ENCODE assay signal across 7 cellular contexts in genomic region chr7:89002942-89003618, GRCh38.
DNase-seq lines count a peak whose midpoint lies in the region; ATAC-seq and TF ChIP-seq lines count a peak whose summit lies in the region.

No MANE protein-coding gene starts in this region.

- peaks cover 5% of the 10 kb centered on the region for H3K27me3 Mint-ChIP-seq in T-helper 2 cell treated with Interferon-gamma antibody and Interleukin-4, amounts not matched to agents 5 μg/mL and 100 μg/mL, for 36 hours (ENCODE audit: low read depth)
- H3K27me3 Mint-ChIP-seq in nephron progenitor cell (ENCODE audit: low read depth, poor library complexity), result no peaks in the 10 kb centered on the region

- peak overlapping the region; percentile 67 for H3K27ac Mint-ChIP-seq in T-helper 2 cell treated with Interferon-gamma antibody and Interleukin-4, amounts not matched to agents 5 μg/mL and 100 μg/mL, for 36 hours
- H3K27ac Mint-ChIP-seq in nephron progenitor cell, result no peak overlapping the region

- no peak for DNase-seq in T-helper 2 cell treated with Interferon-gamma antibody and Interleukin-4, amounts not matched to agents 5 μg/mL and 100 μg/mL, for 36 hours (ENCODE audit: low spot score)
- DNase-seq in pons (ENCODE audit: low spot score), result peak; percentile 12
- DNase-seq in nephron progenitor cell, result no peak
- DNase-seq in stimulated activated CD4-positive, alpha-beta T cell treated with anti-CD3 and anti-CD28 coated beads, Interleukin-4, amount 100 ng/mL, for 4 hours, result no peak
- DNase-seq in NCI-H146 (lab: John Stamatoyannopoulos, UW), result no peak

- H3K36me3 Mint-ChIP-seq in T-helper 2 cell treated with Interferon-gamma antibody and Interleukin-4, amounts not matched to agents 5 μg/mL and 100 μg/mL, for 36 hours (ENCODE audit: low read depth), result no peaks in the 10 kb centered on the region
- H3K36me3 Mint-ChIP-seq in nephron progenitor cell (ENCODE audit: low read depth), result no peaks in the 10 kb centered on the region

- H3K4me3 Mint-ChIP-seq in T-helper 2 cell treated with Interferon-gamma antibody and Interleukin-4, amounts not matched to agents 5 μg/mL and 100 μg/mL, for 36 hours, result peak overlapping the region; percentile 78
- H3K4me3 Mint-ChIP-seq in nephron progenitor cell, result no peak overlapping the region

- H3K4me1 Mint-ChIP-seq in T-helper 2 cell treated with Interferon-gamma antibody and Interleukin-4, amounts not matched to agents 5 μg/mL and 100 μg/mL, for 36 hours (ENCODE audit: low read depth), result peaks cover 14% of the 10 kb centered on the region
- no peaks in the 10 kb centered on the region for H3K4me1 Mint-ChIP-seq in nephron progenitor cell

- H3K9me3 Mint-ChIP-seq in T-helper 2 cell treated with Interferon-gamma antibody and Interleukin-4, amounts not matched to agents 5 μg/mL and 100 μg/mL, for 36 hours, result no peaks in the 10 kb centered on the region
- no peaks in the 10 kb centered on the region for H3K9me3 Mint-ChIP-seq in nephron progenitor cell

- peak; percentile 84 for ATAC-seq in GM19035 (IDR thresholded peaks at IDR 0.05; ENCODE audit: unreplicated experiment)
- peak; percentile 87 for ATAC-seq in HG02798 (IDR thresholded peaks at IDR 0.05; ENCODE audit: poor library complexity, unreplicated experiment)

- no peak for TF ChIP-seq CTCF in nephron progenitor cell (IDR thresholded peaks at IDR 0.05)
